20 cellular contexts compared by ENCODE assay signal in the genomic region with DNA sequence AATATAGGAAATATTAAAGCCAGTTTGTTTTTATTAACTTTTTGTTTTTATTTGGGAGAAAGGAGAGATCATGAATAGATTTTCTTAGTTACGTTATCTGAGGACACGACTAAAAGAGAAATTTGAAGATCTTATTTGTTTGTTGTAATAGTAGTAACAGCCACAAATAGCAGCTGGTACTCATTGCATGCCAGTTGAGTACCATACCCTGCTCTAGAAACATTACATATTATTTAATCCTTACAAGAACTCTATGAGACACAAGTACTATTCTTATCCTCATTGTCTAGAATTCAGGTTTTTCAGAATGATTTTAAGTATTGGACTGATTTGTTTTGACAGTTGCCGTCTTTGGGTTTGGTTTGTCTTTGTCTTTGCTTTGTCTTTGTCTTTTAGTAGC.
"Had no signal": no experiment of that assay in that cellular context is flagged by ENCODE, and none has a peak within 500 bp of the region (broad histone marks: within the 10 kb centered on the region; RNA-seq: fewer than 3 reads in every experiment).

No MANE protein-coding gene starts in this region.

- H3K27me3 Mint-ChIP-seq: activated CD8-positive, alpha-beta memory T cell treated with anti-CD3 and anti-CD28 coated beads, Interleukin-2, amount 10 ng/mL, durations not matched to agents 7 days and 5 days; activated naive CD4-positive, alpha-beta T cell treated with anti-CD3 and anti-CD28 coated beads, Interleukin-2, amount 10 ng/mL, durations not matched to agents 7 days and 5 days; stimulated activated naive CD8-positive, alpha-beta T cell treated with anti-CD3 and anti-CD28 coated beads, Interleukin-15, Interleukin-2, amounts not matched to agents 100 ng/mL and 50 ng/mL, for 24 hours; type B pancreatic cell had no signal

- H3K9me3 ChIP-seq: esophagus muscularis mucosa, left lung, right atrium auricular region, suprapubic skin had no signal

- H3K4me3 ChIP-seq: cardiac muscle cell, esophagus muscularis mucosa, left lung, right atrium auricular region, skin epidermis, suprapubic skin had no signal

- H3K27me3 ChIP-seq: cardiac muscle cell, esophagus muscularis mucosa, left lung, right atrium auricular region, suprapubic skin had no signal

- H3K27ac ChIP-seq: cardiac muscle cell, esophagus muscularis mucosa, right atrium auricular region, suprapubic skin had no signal

- H3K27ac Mint-ChIP-seq: activated CD8-positive, alpha-beta memory T cell treated with anti-CD3 and anti-CD28 coated beads, Interleukin-2, amount 10 ng/mL, durations not matched to agents 7 days and 5 days; activated naive CD4-positive, alpha-beta T cell treated with anti-CD3 and anti-CD28 coated beads, Interleukin-2, amount 10 ng/mL, durations not matched to agents 7 days and 5 days; stimulated activated naive CD8-positive, alpha-beta T cell treated with anti-CD3 and anti-CD28 coated beads, Interleukin-15, Interleukin-2, amounts not matched to agents 100 ng/mL and 50 ng/mL, for 24 hours; type B pancreatic cell had no signal

- DNase-seq: activated CD4-positive, alpha-beta T cell treated with anti-CD3 and anti-CD28 coated beads for 1 hour; activated CD4-positive, alpha-beta T cell treated with anti-CD3 and anti-CD28 coated beads, Interleukin-2, amount 50 U/mL, for 4 hours; activated CD8-positive, alpha-beta memory T cell treated with anti-CD3 and anti-CD28 coated beads, Interleukin-2, amount 10 ng/mL, durations not matched to agents 7 days and 5 days; activated naive CD4-positive, alpha-beta T cell treated with anti-CD3 and anti-CD28 coated beads, Interleukin-2, amount 10 ng/mL, durations not matched to agents 7 days and 5 days; activated T-cell treated with anti-CD3 and anti-CD28 coated beads, Interleukin-2, amount 50 U/mL, for 1 hour; hippocampal formation; left lung; mesendoderm; nucleus accumbens; posterior cingulate gyrus; stimulated activated CD4-positive, alpha-beta T cell treated with anti-CD3 and anti-CD28 coated beads, Interleukin-4, amount 100 ng/mL, for 4 hours; stimulated activated CD8-positive, alpha-beta memory T cell treated with anti-CD3 and anti-CD28 coated beads, Interleukin-4, amount 100 ng/mL, for 48 hours had no signal

- H3K4me3 Mint-ChIP-seq: activated CD8-positive, alpha-beta memory T cell treated with anti-CD3 and anti-CD28 coated beads, Interleukin-2, amount 10 ng/mL, durations not matched to agents 7 days and 5 days; activated naive CD4-positive, alpha-beta T cell treated with anti-CD3 and anti-CD28 coated beads, Interleukin-2, amount 10 ng/mL, durations not matched to agents 7 days and 5 days; nephron; stimulated activated naive CD8-positive, alpha-beta T cell treated with anti-CD3 and anti-CD28 coated beads, Interleukin-15, Interleukin-2, amounts not matched to agents 100 ng/mL and 50 ng/mL, for 24 hours; type B pancreatic cell had no signal

- ATAC-seq: activated CD8-positive, alpha-beta memory T cell treated with anti-CD3 and anti-CD28 coated beads, Interleukin-2, amount 10 ng/mL, durations not matched to agents 7 days and 5 days; left lung had no signal

- H3K9me3 Mint-ChIP-seq: activated naive CD4-positive, alpha-beta T cell treated with anti-CD3 and anti-CD28 coated beads, Interleukin-2, amount 10 ng/mL, durations not matched to agents 7 days and 5 days; nephron; stimulated activated naive CD8-positive, alpha-beta T cell treated with anti-CD3 and anti-CD28 coated beads, Interleukin-15, Interleukin-2, amounts not matched to agents 100 ng/mL and 50 ng/mL, for 24 hours; type B pancreatic cell had no signal

- H3K4me1 Mint-ChIP-seq: activated naive CD4-positive, alpha-beta T cell treated with anti-CD3 and anti-CD28 coated beads, Interleukin-2, amount 10 ng/mL, durations not matched to agents 7 days and 5 days had no signal
